ENCODE assay signal across 1 cellular context in the genomic region with DNA sequence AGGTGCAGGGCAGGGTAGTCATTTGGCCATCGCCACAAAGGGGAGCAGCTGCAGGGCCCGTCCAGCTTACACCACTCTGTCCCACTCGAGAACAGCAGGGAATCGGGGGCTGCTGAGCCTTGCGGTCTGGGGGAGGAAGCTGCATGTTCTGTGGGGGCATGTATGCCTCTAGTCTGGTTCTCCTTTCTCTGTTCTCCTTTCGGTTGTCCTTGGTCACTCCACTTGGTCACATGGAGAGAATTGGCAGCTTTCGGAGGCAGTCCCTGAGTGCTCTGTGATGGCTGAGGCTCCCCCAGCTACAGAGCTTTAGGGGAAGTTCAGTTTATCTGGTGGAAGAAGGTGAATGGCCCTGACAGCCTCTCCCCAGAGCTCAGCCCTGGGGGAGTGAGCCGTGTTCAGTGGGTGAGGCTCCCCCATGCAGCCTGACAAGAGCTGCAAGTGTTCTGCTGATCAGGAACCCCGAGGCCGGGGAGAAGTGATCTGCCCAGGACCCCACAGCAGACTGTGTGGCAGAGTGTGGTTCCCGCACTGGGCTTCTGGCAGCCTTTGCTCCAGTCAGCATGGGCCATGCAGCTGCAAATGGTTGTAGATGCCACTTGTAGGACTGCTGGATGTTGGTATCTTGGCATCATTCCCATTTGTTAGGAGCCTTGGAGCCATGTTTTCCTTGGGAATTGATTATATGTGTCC.
TF ChIP-seq lines count a peak whose summit lies in the region.

No MANE protein-coding gene starts in this region.

TF ChIP-seq in HepG2, 621 proteins besides CTCF, POLR2A, EP300 and RAD21 (continued from another document):
- TF ChIP-seq, protein P1, sequence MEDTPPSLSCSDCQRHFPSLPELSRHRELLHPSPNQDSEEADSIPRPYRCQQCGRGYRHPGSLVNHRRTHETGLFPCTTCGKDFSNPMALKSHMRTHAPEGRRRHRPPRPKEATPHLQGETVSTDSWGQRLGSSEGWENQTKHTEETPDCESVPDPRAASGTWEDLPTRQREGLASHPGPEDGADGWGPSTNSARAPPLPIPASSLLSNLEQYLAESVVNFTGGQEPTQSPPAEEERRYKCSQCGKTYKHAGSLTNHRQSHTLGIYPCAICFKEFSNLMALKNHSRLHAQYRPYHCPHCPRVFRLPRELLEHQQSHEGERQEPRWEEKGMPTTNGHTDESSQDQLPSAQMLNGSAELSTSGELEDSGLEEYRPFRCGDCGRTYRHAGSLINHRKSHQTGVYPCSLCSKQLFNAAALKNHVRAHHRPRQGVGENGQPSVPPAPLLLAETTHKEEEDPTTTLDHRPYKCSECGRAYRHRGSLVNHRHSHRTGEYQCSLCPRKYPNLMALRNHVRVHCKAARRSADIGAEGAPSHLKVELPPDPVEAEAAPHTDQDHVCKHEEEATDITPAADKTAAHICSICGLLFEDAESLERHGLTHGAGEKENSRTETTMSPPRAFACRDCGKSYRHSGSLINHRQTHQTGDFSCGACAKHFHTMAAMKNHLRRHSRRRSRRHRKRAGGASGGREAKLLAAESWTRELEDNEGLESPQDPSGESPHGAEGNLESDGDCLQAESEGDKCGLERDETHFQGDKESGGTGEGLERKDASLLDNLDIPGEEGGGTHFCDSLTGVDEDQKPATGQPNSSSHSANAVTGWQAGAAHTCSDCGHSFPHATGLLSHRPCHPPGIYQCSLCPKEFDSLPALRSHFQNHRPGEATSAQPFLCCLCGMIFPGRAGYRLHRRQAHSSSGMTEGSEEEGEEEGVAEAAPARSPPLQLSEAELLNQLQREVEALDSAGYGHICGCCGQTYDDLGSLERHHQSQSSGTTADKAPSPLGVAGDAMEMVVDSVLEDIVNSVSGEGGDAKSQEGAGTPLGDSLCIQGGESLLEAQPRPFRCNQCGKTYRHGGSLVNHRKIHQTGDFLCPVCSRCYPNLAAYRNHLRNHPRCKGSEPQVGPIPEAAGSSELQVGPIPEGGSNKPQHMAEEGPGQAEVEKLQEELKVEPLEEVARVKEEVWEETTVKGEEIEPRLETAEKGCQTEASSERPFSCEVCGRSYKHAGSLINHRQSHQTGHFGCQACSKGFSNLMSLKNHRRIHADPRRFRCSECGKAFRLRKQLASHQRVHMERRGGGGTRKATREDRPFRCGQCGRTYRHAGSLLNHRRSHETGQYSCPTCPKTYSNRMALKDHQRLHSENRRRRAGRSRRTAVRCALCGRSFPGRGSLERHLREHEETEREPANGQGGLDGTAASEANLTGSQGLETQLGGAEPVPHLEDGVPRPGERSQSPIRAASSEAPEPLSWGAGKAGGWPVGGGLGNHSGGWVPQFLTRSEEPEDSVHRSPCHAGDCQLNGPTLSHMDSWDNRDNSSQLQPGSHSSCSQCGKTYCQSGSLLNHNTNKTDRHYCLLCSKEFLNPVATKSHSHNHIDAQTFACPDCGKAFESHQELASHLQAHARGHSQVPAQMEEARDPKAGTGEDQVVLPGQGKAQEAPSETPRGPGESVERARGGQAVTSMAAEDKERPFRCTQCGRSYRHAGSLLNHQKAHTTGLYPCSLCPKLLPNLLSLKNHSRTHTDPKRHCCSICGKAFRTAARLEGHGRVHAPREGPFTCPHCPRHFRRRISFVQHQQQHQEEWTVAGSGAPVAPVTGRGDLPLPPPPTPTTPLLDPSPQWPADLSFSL (CRISPR knock-in tag; IDR thresholded peaks at IDR 0.05): no peak
- TF ChIP-seq ZNF496 (CRISPR knock-in tag; IDR thresholded peaks at IDR 0.05; ENCODE audit: insufficient replicate concordance): no peak
- TF ChIP-seq, protein P2, sequence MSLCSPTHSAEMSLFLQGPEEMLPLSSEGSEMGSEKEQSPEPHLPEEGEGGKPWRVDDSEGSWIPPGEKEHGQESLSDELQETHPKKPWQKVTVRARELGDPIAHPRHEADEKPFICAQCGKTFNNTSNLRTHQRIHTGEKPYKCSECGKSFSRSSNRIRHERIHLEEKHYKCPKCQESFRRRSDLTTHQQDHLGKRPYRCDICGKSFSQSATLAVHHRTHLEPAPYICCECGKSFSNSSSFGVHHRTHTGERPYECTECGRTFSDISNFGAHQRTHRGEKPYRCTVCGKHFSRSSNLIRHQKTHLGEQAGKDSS (CRISPR knock-in tag; IDR thresholded peaks at IDR 0.05; ENCODE audit: borderline replicate concordance, low read depth): no peak
- no peak for TF ChIP-seq PAWR (CRISPR knock-in tag; IDR thresholded peaks at IDR 0.05; ENCODE audit: borderline replicate concordance)
- TF ChIP-seq, protein P3, sequence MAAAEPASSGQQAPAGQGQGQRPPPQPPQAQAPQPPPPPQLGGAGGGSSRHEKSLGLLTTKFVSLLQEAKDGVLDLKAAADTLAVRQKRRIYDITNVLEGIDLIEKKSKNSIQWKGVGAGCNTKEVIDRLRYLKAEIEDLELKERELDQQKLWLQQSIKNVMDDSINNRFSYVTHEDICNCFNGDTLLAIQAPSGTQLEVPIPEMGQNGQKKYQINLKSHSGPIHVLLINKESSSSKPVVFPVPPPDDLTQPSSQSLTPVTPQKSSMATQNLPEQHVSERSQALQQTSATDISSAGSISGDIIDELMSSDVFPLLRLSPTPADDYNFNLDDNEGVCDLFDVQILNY (CRISPR knock-in tag; conservative IDR thresholded peaks at IDR 0.05): no peak
- TF ChIP-seq AHDC1 (CRISPR knock-in tag; IDR thresholded peaks at IDR 0.05; ENCODE audit: borderline replicate concordance): no peak
- TF ChIP-seq ZFAT (CRISPR knock-in tag; conservative IDR thresholded peaks at IDR 0.05): no peak
- TF ChIP-seq KDM5A (IDR thresholded peaks at IDR 0.05; ENCODE audit: borderline replicate concordance, low read length): no peak
- TF ChIP-seq ZMAT5 (CRISPR knock-in tag; IDR thresholded peaks at IDR 0.05; ENCODE audit: borderline replicate concordance, low read depth): no peak
